Comparison of ENCODE assay signal across 19 cellular contexts in the genomic region with DNA sequence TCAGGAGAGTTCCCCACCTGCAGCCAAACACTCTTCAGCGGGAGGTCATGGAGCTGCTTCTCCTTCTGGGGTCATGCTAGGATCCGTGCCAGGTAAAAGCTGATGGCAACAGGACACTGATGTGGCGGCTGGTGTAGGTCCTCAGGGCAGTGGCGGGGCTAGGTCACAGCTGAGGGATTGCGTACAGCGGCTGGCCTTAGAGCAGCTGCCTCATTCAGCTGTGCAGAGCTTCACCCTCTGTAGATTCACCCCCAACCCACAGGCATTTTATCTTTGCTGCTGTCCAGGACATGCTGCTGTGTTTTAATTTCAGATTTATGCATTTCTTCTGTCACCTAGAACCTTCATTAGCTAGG. TPM values are rescaled to one million over a fixed set of nuclear protein-coding genes. Genes with fewer than 3 reads are reported as not detected.
DNase-seq lines count a peak whose midpoint lies in the region; ATAC-seq and TF ChIP-seq lines count a peak whose summit lies in the region.
"Had no signal": no experiment of that assay in that cellular context is flagged by ENCODE, and none has a peak within 500 bp of the region (broad histone marks: within the 10 kb centered on the region; RNA-seq: fewer than 3 reads in every experiment).

No MANE protein-coding gene starts in this region.

- POLR2A ChIA-PET in OCI-LY7 (lab: Charles Lee) = no interaction called here

- H3K36me3 ChIP-seq in RWPE2 (ENCODE audit: low read depth) (no peaks in the 10 kb centered on the region), mucosa of descending colon (ENCODE audit: low read depth) (no peaks in the 10 kb centered on the region), OCI-LY7 (ENCODE audit: insufficient read depth, low read length) (no peaks in the 10 kb centered on the region)
- H3K36me3 ChIP-seq: BE2C, MG63 had no signal

- DNase-seq in NCI-H748 (lab: John Stamatoyannopoulos, UW; ENCODE audit: unreplicated experiment) (peak; percentile 11), NCI-H748 treated with DMSO at 0.1 percent for 48 hours (lab: John Stamatoyannopoulos, UW) (no peak), RWPE2 (ENCODE audit: low spot score) (peak; percentile 20), mucosa of descending colon (peak in 2 of 3 donors; percentile 15 to 25), islet precursor cell (no peak), OCI-LY7 (ENCODE audit: low spot score) (no peak), NCI-H2196 treated with DMSO at 0.1 percent for 48 hours (lab: John Stamatoyannopoulos, UW; ENCODE audit: unreplicated experiment) (no peak)
- DNase-seq: 8988T; BE2C; CD8-positive, alpha-beta T cell; GF-D8; IMR-90; Karpas-422; MG63; NCI-H1092; NCI-H2081 treated with DMSO at 0.1 percent for 48 hours; NCI-H69 had no signal

- no peak overlapping the region for H2AFZ ChIP-seq in OCI-LY7 (ENCODE audit: low read length)

- H3K4me3 ChIP-seq in RWPE2 (ENCODE audit: severe bottlenecking) (no peak overlapping the region), mucosa of descending colon (no peak overlapping the region), OCI-LY7 (ENCODE audit: low read depth, low read length, poor library complexity, severe bottlenecking) (no peak overlapping the region)
- H3K4me3 ChIP-seq: MG63 had no signal

- no peak overlapping the region for H3K4me2 ChIP-seq in OCI-LY7 (ENCODE audit: low read length)

- CTCF ChIA-PET in OCI-LY7 (lab: Charles Lee; ENCODE audit: unreplicated experiment) = no interaction called here

- BruUV-seq in OCI-LY7 (replicated peaks; lab: Mats Ljungman, UMichigan) = no TSS peak

- H3K27me3 ChIP-seq in RWPE2 (ENCODE audit: insufficient read depth, poor library complexity, severe bottlenecking) = peaks cover 49% of the 10 kb centered on the region

- H4K20me1 ChIP-seq in OCI-LY7 (ENCODE audit: insufficient read depth, low read length) = no peaks in the 10 kb centered on the region

- intact Hi-C loops in mucosa of descending colon (cut with DNase I, micrococcal nuclease) = no loop called here
- intact Hi-C loops in OCI-LY7 (cut with micrococcal nuclease; ENCODE audit: unreplicated experiment) = no loop called here

- H3K9me2 ChIP-seq in OCI-LY7 (ENCODE audit: insufficient read depth, low read length) = no peaks in the 10 kb centered on the region

- H3K9me3 ChIP-seq in RWPE2 (ENCODE audit: severe bottlenecking) (no peaks in the 10 kb centered on the region), mucosa of descending colon (no peaks in the 10 kb centered on the region), OCI-LY7 (ENCODE audit: low read length) (no peaks in the 10 kb centered on the region)
- H3K9me3 ChIP-seq: BE2C, MG63 had no signal

- H3K27ac ChIP-seq in RWPE2 (ENCODE audit: poor library complexity, severe bottlenecking) (no peak overlapping the region), temporal lobe (ENCODE audit: low read depth, low read length) (peak overlapping the region; percentile 9), OCI-LY7 (ENCODE audit: low read depth, low read length, poor library complexity, severe bottlenecking) (no peak overlapping the region)
- H3K27ac ChIP-seq: RWPE1 had no signal

- H3K4me1 ChIP-seq in RWPE2 (ENCODE audit: insufficient read depth, poor library complexity, severe bottlenecking) (no peaks in the 10 kb centered on the region), mucosa of descending colon (ENCODE audit: low read depth) (peaks cover 3% of the 10 kb centered on the region), OCI-LY7 (ENCODE audit: insufficient read depth, low read length, poor library complexity, severe bottlenecking) (peaks cover 8% of the 10 kb centered on the region)
- H3K4me1 ChIP-seq: BE2C had no signal

- no peaks in the 10 kb centered on the region for H3K79me2 ChIP-seq in OCI-LY7 (ENCODE audit: insufficient read depth, low read depth, low read length)

- no peak for ATAC-seq in RWPE2 (ENCODE audit: low read depth)
- ATAC-seq in mucosa of descending colon = no peak
- ATAC-seq: CD8-positive, alpha-beta T cell had no signal

- no peak for TF ChIP-seq CTCF in RWPE2 (IDR thresholded peaks at IDR 0.05; ENCODE audit: poor library complexity, severe bottlenecking)
- TF ChIP-seq CTCF in mucosa of descending colon (IDR thresholded peaks at IDR 0.05) = no peak
- no peak for TF ChIP-seq CTCF in OCI-LY7 (conservative IDR thresholded peaks at IDR 0.05; ENCODE audit: low read length)

RNA-seq across cellular contexts. Expression of gene MCF2L, which starts 2.3 kb away (rescaled TPM):
- total RNA-seq in mucosa of descending colon (100 to 1,000 TPM in 1 of 3 donors, 10 to 100 TPM in 2; 53.9 to 109 (median 95.4) TPM), temporal lobe (120 TPM), OCI-LY7 (2022) (12.8 and 16.4 TPM in 2 replicates)
- total RNA-seq in OCI-LY7 (2014; rRNA removed; shearing (Covaris generic)) = 2.8 and 8.4 TPM in 2 replicates

Comparison
In these comparisons a context has a peak if more than half of its experiments do, and no peak if none do; other contexts are left out.
1. DNase-seq: peak in NCI-H748 (single experiment), RWPE2 (single experiment) and mucosa of descending colon (2 of 3); none in NCI-H748 treated with DMSO at 0.1 percent for 48 hours (single experiment), islet precursor cell (single experiment), OCI-LY7 (single experiment) and NCI-H2196 treated with DMSO at 0.1 percent for 48 hours (single experiment).